Comparison of ENCODE assay signal across 15 cellular contexts in the genomic region with DNA sequence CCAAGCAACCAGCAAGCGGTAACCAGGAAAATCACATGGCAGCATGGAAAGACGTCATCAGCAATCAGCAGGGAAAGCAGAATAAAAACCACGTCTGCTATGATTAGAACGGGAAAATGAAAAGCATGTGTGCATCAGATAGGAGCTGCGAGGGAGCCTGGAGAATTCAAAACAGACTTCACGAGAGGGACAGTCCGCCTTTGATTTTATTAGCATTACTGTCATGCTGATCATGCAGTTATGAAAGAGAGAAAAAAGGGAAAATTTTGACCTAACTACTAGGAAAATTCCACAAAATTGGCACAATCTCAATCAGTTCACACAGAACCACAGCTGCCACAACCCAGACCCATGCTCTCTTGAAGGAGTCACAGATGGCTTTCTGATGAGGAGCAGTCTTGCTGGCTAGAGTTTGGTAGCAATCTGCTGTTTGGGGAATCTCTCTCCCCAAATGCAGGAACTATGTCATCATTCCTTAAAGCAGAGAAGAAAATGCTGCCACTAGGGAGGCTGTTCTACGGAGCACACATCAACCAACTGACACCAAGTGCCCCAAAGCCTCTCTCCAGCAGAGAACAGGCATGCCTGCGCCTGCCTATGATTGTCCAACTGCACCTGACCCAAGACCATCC.
DNase-seq lines count a peak whose midpoint lies in the region; ATAC-seq and TF ChIP-seq lines count a peak whose summit lies in the region.
"Had no signal": no experiment of that assay in that cellular context is flagged by ENCODE, and none has a peak within 500 bp of the region (broad histone marks: within the 10 kb centered on the region; RNA-seq: fewer than 3 reads in every experiment).

No MANE protein-coding gene starts in this region.

- ATAC-seq in heart right ventricle, result peak; percentile 27 to 75 (median 47)
- ATAC-seq: K562 had no signal

- H3K4me1 ChIP-seq in heart right ventricle, result peaks cover 0 to 26% (median 18%) of the 10 kb centered on the region in 9 donors
- H3K4me1 ChIP-seq in sigmoid colon, result no peaks in the 10 kb centered on the region

- no peak for TF ChIP-seq EP300 in sigmoid colon (IDR thresholded peaks at IDR 0.05)

- TF ChIP-seq CTCF in astrocyte of the cerebellum (IDR thresholded peaks at IDR 0.05; ENCODE audit: low read depth, low read length, missing control alignments) (no peak), heart right ventricle (IDR thresholded peaks at IDR 0.05) (peak in 4 of 9 donors; percentile 18 to 32 (median 26)), sigmoid colon (IDR thresholded peaks at IDR 0.05) (no peak), Calu3 (IDR thresholded peaks at IDR 0.05; ENCODE audit: unreplicated experiment) (no peak)

- H3K27me3 Mint-ChIP-seq in Calu3 (ENCODE audit: unreplicated experiment), result no peaks in the 10 kb centered on the region
- H3K27me3 Mint-ChIP-seq: CD4-positive, CD25-positive, alpha-beta regulatory T cell had no signal

- H3K9me3 Mint-ChIP-seq in Calu3 (ENCODE audit: low read depth, unreplicated experiment), result peaks cover 7% of the 10 kb centered on the region
- H3K9me3 Mint-ChIP-seq: immature natural killer cell had no signal

- DNase-seq in DMS 273 (lab: John Stamatoyannopoulos, UW; ENCODE audit: unreplicated experiment) (peak; percentile 63), astrocyte of the cerebellum (ENCODE audit: low read depth) (peak; percentile 16), heart right ventricle (peak in 1 of 2 donors; percentile 22), sigmoid colon (peak; percentile 53), DMS79 treated with DMSO at 0.1 percent for 48 hours (lab: John Stamatoyannopoulos, UW) (no peak), T-helper 2 cell (no peak), Calu3 (no peak)
- DNase-seq in activated CD4-positive, alpha-beta T cell treated with anti-CD3 and anti-CD28 coated beads for 48 hours, result no peak
- DNase-seq: CD4-positive, CD25-positive, alpha-beta regulatory T cell; GOT3; immature natural killer cell; NCI-H2107 had no signal

- no peak overlapping the region for H3K27ac Mint-ChIP-seq in Calu3 (ENCODE audit: unreplicated experiment)
- H3K27ac Mint-ChIP-seq: CD4-positive, CD25-positive, alpha-beta regulatory T cell; immature natural killer cell; T-helper 2 cell treated with Interferon-gamma antibody and Interleukin-4, amounts not matched to agents 5 μg/mL and 100 μg/mL, for 36 hours had no signal

- no peak overlapping the region for H3K4me3 ChIP-seq in astrocyte of the cerebellum (ENCODE audit: low read depth, low read length)
- no peak overlapping the region for H3K4me3 ChIP-seq in heart right ventricle
- no peak overlapping the region for H3K4me3 ChIP-seq in sigmoid colon
- H3K4me3 ChIP-seq: K562 had no signal

- peaks cover 54% of the 10 kb centered on the region for H3K36me3 Mint-ChIP-seq in Calu3 (ENCODE audit: insufficient read depth, unreplicated experiment)
- H3K36me3 Mint-ChIP-seq: CD4-positive, CD25-positive, alpha-beta regulatory T cell; immature natural killer cell had no signal

- in situ Hi-C loops in astrocyte of the cerebellum (cut with HindIII; ENCODE audit: low sequenced_read_pairs), result no loop called here

- H3K9me3 ChIP-seq in heart right ventricle (no peaks in the 10 kb centered on the region), sigmoid colon (no peaks in the 10 kb centered on the region)
- H3K9me3 ChIP-seq: neutrophil had no signal

- H3K4me3 Mint-ChIP-seq in Calu3 (ENCODE audit: low read depth, unreplicated experiment), result no peak overlapping the region
- H3K4me3 Mint-ChIP-seq: CD4-positive, CD25-positive, alpha-beta regulatory T cell; immature natural killer cell; T-helper 2 cell treated with Interferon-gamma antibody and Interleukin-4, amounts not matched to agents 5 μg/mL and 100 μg/mL, for 36 hours had no signal

- intact Hi-C loops in heart right ventricle (cut with DNase I) (loop anchor here in 3 of 10 donors (5.0 to 10.0 kb wide), 3 partner anchors 51 to 119 kb away; no protein-coding TSS in a partner anchor), sigmoid colon (cut with DNase I) (no loop called here), Calu3 (cut with micrococcal nuclease; ENCODE audit: unreplicated experiment) (no loop called here)

- CTCF ChIA-PET in Calu3 (lab: Charles Lee), result no interaction called here

- peaks cover 34% of the 10 kb centered on the region for H3K4me1 Mint-ChIP-seq in Calu3 (ENCODE audit: low read depth, unreplicated experiment)
- H3K4me1 Mint-ChIP-seq: immature natural killer cell had no signal

- H3K27ac ChIP-seq in heart right ventricle (peak overlapping the region in 9 of 10 donors; percentile 10 to 69 (median 49)), sigmoid colon (peak overlapping the region in 2 of 4 donors; percentile 14 to 54)
- H3K27ac ChIP-seq: neutrophil had no signal

- TF ChIP-seq POLR2A in sigmoid colon (IDR thresholded peaks at IDR 0.05), result no peak

- no TSS peak for BruUV-seq in Calu3 (replicated peaks; lab: Mats Ljungman, UMichigan)

- 51 to 62% methylated on average over 9 of the region's 9 CpGs for WGBS in heart right ventricle, 2 donors
- WGBS in sigmoid colon, 2 donors, result 91 to 94% methylated on average over 9 of the region's 9 CpGs

- H3K27me3 ChIP-seq in heart right ventricle, result no peaks in the 10 kb centered on the region
- no peaks in the 10 kb centered on the region for H3K27me3 ChIP-seq in sigmoid colon
- H3K27me3 ChIP-seq: neutrophil had no signal

- H3K36me3 ChIP-seq in heart right ventricle (peaks cover 0 to 99% (median 41%) of the 10 kb centered on the region in 9 donors), sigmoid colon (peaks cover 17 to 74% (median 40%) of the 10 kb centered on the region in 4 donors)
- H3K36me3 ChIP-seq: neutrophil had no signal

Comparison
In these comparisons a context has a peak if more than half of its experiments do, and no peak if none do; other contexts are left out.
1. DNase-seq: peak in DMS 273 (single experiment), astrocyte of the cerebellum (single experiment) and sigmoid colon (single experiment); none in DMS79 treated with DMSO at 0.1 percent for 48 hours (single experiment), T-helper 2 cell (0 of 5), activated CD4-positive, alpha-beta T cell treated with anti-CD3 and anti-CD28 coated beads for 48 hours (single experiment) and Calu3 (single experiment).